ENCODE assay signal across 1 cellular context in genomic region chr7:105245398-105246099, GRCh38.
TF ChIP-seq lines count a peak whose summit lies in the region.

No MANE protein-coding gene starts in this region.

TF ChIP-seq in SK-N-SH, 30 proteins besides CTCF, POLR2A, EP300 and RAD21 (continued from another document):
- no peak for TF ChIP-seq REST (IDR thresholded peaks at IDR 0.05; ENCODE audit: low read depth, low read length)
- TF ChIP-seq RXRA (IDR thresholded peaks at IDR 0.05; ENCODE audit: borderline replicate concordance, low read depth) = no peak
- no peak for TF ChIP-seq SIN3A (IDR thresholded peaks at IDR 0.05; ENCODE audit: borderline replicate concordance, low read depth, low read length)
- no peak for TF ChIP-seq FOXJ3 (CRISPR knock-in tag; IDR thresholded peaks at IDR 0.05)
- TF ChIP-seq JUND (IDR thresholded peaks at IDR 0.05) = no peak
- no peak for TF ChIP-seq MAX (IDR thresholded peaks at IDR 0.05; ENCODE audit: low read depth)
- no peak for TF ChIP-seq IRF3 (IDR thresholded peaks at IDR 0.05; ENCODE audit: low read depth, low read length)
